In genomic region chr16:85570213-85570734, GRCh38 we compare ENCODE assay signal across 8 cellular contexts. TPM values are rescaled to one million over a fixed set of nuclear protein-coding genes. Genes with fewer than 3 reads are reported as not detected.
DNase-seq lines count a peak whose midpoint lies in the region; ATAC-seq and TF ChIP-seq lines count a peak whose summit lies in the region.

No MANE protein-coding gene starts in this region.

- in situ Hi-C loops in G401 (cut with HindIII; ENCODE audit: low sequenced_read_pairs), result no loop called here

- 55 to 60% methylated on average over 12 of the region's 13 CpGs for WGBS in mesodermal cell (ENCODE audit: insufficient coverage in 2 of 2), 2 experiments

- no peaks in the 10 kb centered on the region for H3K27me3 ChIP-seq in right atrium auricular region

- H3K36me3 ChIP-seq in mesodermal cell (ENCODE audit: control insufficient read depth, insufficient read depth, low read length) (no peaks in the 10 kb centered on the region), right atrium auricular region (no peaks in the 10 kb centered on the region)

- peaks cover 12% of the 10 kb centered on the region for H3K9me3 ChIP-seq in mesodermal cell (ENCODE audit: control insufficient read depth, low read length)
- no peaks in the 10 kb centered on the region for H3K9me3 ChIP-seq in right atrium auricular region

- peak overlapping the region; percentile 62 for H3K27ac ChIP-seq in mesodermal cell (ENCODE audit: low read depth, low read length, severe bottlenecking)
- no peak overlapping the region for H3K27ac ChIP-seq in right atrium auricular region

- H3K27me3 Mint-ChIP-seq in T-helper 2 cell treated with Interferon-gamma antibody and Interleukin-4, amounts not matched to agents 5 μg/mL and 100 μg/mL, for 36 hours (ENCODE audit: low read depth), result no peaks in the 10 kb centered on the region

- no peak for TF ChIP-seq CTCF in right atrium auricular region (IDR thresholded peaks at IDR 0.05)

- DNase-seq in DMS79 treated with DMSO at 0.1 percent for 48 hours (lab: John Stamatoyannopoulos, UW), result peak; percentile 51
- DNase-seq in DMS79 (lab: John Stamatoyannopoulos, UW), result no peak
- peak; percentile 17 for DNase-seq in T-helper 2 cell treated with Interferon-gamma antibody and Interleukin-4, amounts not matched to agents 5 μg/mL and 100 μg/mL, for 36 hours (ENCODE audit: low spot score)
- no peak for DNase-seq in right atrium auricular region (ENCODE audit: low spot score)
- no peak for DNase-seq in G401 (ENCODE audit: low spot score)
- DNase-seq in Ammon's horn (ENCODE audit: low spot score), result no peak

- peaks cover 22% of the 10 kb centered on the region for H3K36me3 Mint-ChIP-seq in T-helper 2 cell treated with Interferon-gamma antibody and Interleukin-4, amounts not matched to agents 5 μg/mL and 100 μg/mL, for 36 hours (ENCODE audit: low read depth)

- peak overlapping the region; percentile 70 for H3K27ac Mint-ChIP-seq in T-helper 2 cell treated with Interferon-gamma antibody and Interleukin-4, amounts not matched to agents 5 μg/mL and 100 μg/mL, for 36 hours

- peaks cover 9% of the 10 kb centered on the region for H3K9me3 Mint-ChIP-seq in T-helper 2 cell treated with Interferon-gamma antibody and Interleukin-4, amounts not matched to agents 5 μg/mL and 100 μg/mL, for 36 hours

- H3K4me3 Mint-ChIP-seq in T-helper 2 cell treated with Interferon-gamma antibody and Interleukin-4, amounts not matched to agents 5 μg/mL and 100 μg/mL, for 36 hours, result peak overlapping the region; percentile 52

- H3K4me3 ChIP-seq in mesodermal cell (ENCODE audit: extremely low read depth, insufficient read depth, low read length, poor library complexity, severe bottlenecking) (no peak overlapping the region), right atrium auricular region (no peak overlapping the region)

- H3K4me1 Mint-ChIP-seq in T-helper 2 cell treated with Interferon-gamma antibody and Interleukin-4, amounts not matched to agents 5 μg/mL and 100 μg/mL, for 36 hours (ENCODE audit: low read depth), result peaks cover 39% of the 10 kb centered on the region

- peak; percentile 1 for ATAC-seq in HG02852 (IDR thresholded peaks at IDR 0.05; ENCODE audit: unreplicated experiment)

- H3K4me1 ChIP-seq in mesodermal cell (ENCODE audit: control insufficient read depth, insufficient read depth, low read length, poor library complexity, severe bottlenecking) (peaks cover 54% of the 10 kb centered on the region), right atrium auricular region (peaks cover 0 to 52% of the 10 kb centered on the region in 2 donors)

RNA-seq across cellular contexts. Expression of gene GSE1, which starts 42.8 kb away (rescaled TPM):
- polyA plus RNA-seq in mesodermal cell (2013, experiment 1 of 2), result 39.8 TPM
- polyA plus RNA-seq in mesodermal cell (2013, experiment 2 of 2), result 36.2 TPM
- total RNA-seq in right atrium auricular region, result 10 to 100 TPM; 37.1 to 55.7 TPM
- 22.8 and 35.6 TPM in 2 replicates for total RNA-seq in G401 (2014; rRNA removed; shearing (Covaris generic))

Comparison
In these comparisons a context has a peak if more than half of its experiments do, and no peak if none do; other contexts are left out.
1. DNase-seq: peak in DMS79 treated with DMSO at 0.1 percent for 48 hours (single experiment) and T-helper 2 cell treated with Interferon-gamma antibody and Interleukin-4, amounts not matched to agents 5 μg/mL and 100 μg/mL, for 36 hours (single experiment); none in DMS79 (single experiment), right atrium auricular region (single experiment), G401 (single experiment) and Ammon's horn (single experiment).